25 cellular contexts compared by ENCODE assay signal in genomic region chr5:56802235-56802634, GRCh38.
"Had no signal": no experiment of that assay in that cellular context is flagged by ENCODE, and none has a peak within 500 bp of the region (broad histone marks: within the 10 kb centered on the region; RNA-seq: fewer than 3 reads in every experiment).

No MANE protein-coding gene starts in this region.

- ATAC-seq: activated CD8-positive, alpha-beta T cell treated with anti-CD3 and anti-CD28 coated beads, Interleukin-2, amount 10 ng/mL, durations not matched to agents 7 days and 5 days; body of pancreas; left lobe of liver; naive thymus-derived CD4-positive, alpha-beta T cell had no signal

- H3K27ac ChIP-seq: body of pancreas, cardiac muscle cell, hepatocyte, prostate gland, right atrium auricular region, tibial artery had no signal

- H3K9me3 ChIP-seq: body of pancreas, prostate gland, right atrium auricular region, tibial artery had no signal

- H3K27me3 ChIP-seq: body of pancreas, cardiac muscle cell, hepatocyte, right atrium auricular region, tibial artery had no signal

- DNase-seq: activated CD4-positive, alpha-beta T cell treated with anti-CD3 and anti-CD28 coated beads for 48 hours; activated CD4-positive, CD25-positive, alpha-beta regulatory T cell; activated CD8-positive, alpha-beta T cell treated with anti-CD3 and anti-CD28 coated beads, Interleukin-2, amount 10 ng/mL, durations not matched to agents 7 days and 5 days; activated gamma-delta T cell treated with Interleukin-2 at 50 U/mL for 16 hours; body of pancreas; effector CD4-positive, alpha-beta T cell; foreskin fibroblast; immature natural killer cell; naive thymus-derived CD4-positive, alpha-beta T cell; stimulated activated CD4-positive, alpha-beta T cell treated with anti-CD3 and anti-CD28 coated beads, Interleukin-12 subunit alpha, Interleukin-12 subunit beta, amount 100 ng/mL, for 4 hours; stimulated activated CD4-positive, alpha-beta T cell treated with anti-CD3 and anti-CD28 coated beads, Interleukin-4, amount 100 ng/mL, for 4 hours; T1000; tibial artery had no signal

- H3K79me2 ChIP-seq: hepatocyte had no signal

- H3K27me3 Mint-ChIP-seq: activated naive CD4-positive, alpha-beta T cell treated with anti-CD3 and anti-CD28 coated beads, Interleukin-2, amount 50 U/mL, for 24 hours; dendritic cell treated with granulocyte-macrophage colony-stimulating factor and Interleukin-4, amounts not matched to agents 40 ng/mL and 50 ng/mL, for 4 days had no signal

- H3K4me3 ChIP-seq: body of pancreas, cardiac muscle cell, hepatocyte, lung, prostate gland, right atrium auricular region, tibial artery had no signal

- H3K4me1 ChIP-seq: prostate gland had no signal

- H3K9me3 Mint-ChIP-seq: activated naive CD4-positive, alpha-beta T cell treated with anti-CD3 and anti-CD28 coated beads, Interleukin-2, amount 50 U/mL, for 24 hours; dendritic cell treated with granulocyte-macrophage colony-stimulating factor and Interleukin-4, amounts not matched to agents 40 ng/mL and 50 ng/mL, for 4 days; immature natural killer cell; naive thymus-derived CD4-positive, alpha-beta T cell; neural crest cell; stimulated activated naive CD8-positive, alpha-beta T cell treated with anti-CD3 and anti-CD28 coated beads, Interleukin-15, Interleukin-2, amounts not matched to agents 100 ng/mL and 50 ng/mL, for 24 hours; T-helper 1 cell treated with Interleukin-12 subunit alpha and Interleukin-12 subunit beta and Interleukin-4 antibody, amounts not matched to agents 30 μg/mL and 1 μg/mL, for 36 hours had no signal

- H3K36me3 ChIP-seq: cardiac muscle cell, prostate gland, right atrium auricular region, tibial artery had no signal

- FAIRE-seq: endometrium had no signal

- H2AFZ ChIP-seq: hepatocyte had no signal

- H3K4me3 Mint-ChIP-seq: activated CD8-positive, alpha-beta T cell treated with anti-CD3 and anti-CD28 coated beads, Interleukin-2, amount 10 ng/mL, durations not matched to agents 7 days and 5 days; activated naive CD4-positive, alpha-beta T cell treated with anti-CD3 and anti-CD28 coated beads, Interleukin-2, amount 50 U/mL, for 24 hours; dendritic cell treated with granulocyte-macrophage colony-stimulating factor and Interleukin-4, amounts not matched to agents 40 ng/mL and 50 ng/mL, for 4 days; immature natural killer cell; naive thymus-derived CD4-positive, alpha-beta T cell; neural crest cell; stimulated activated naive CD8-positive, alpha-beta T cell treated with anti-CD3 and anti-CD28 coated beads, Interleukin-15, Interleukin-2, amounts not matched to agents 100 ng/mL and 50 ng/mL, for 24 hours; T-helper 1 cell treated with Interleukin-12 subunit alpha and Interleukin-12 subunit beta and Interleukin-4 antibody, amounts not matched to agents 30 μg/mL and 1 μg/mL, for 36 hours had no signal

- H3K4me2 ChIP-seq: hepatocyte had no signal

- H3K27ac Mint-ChIP-seq: activated CD8-positive, alpha-beta T cell treated with anti-CD3 and anti-CD28 coated beads, Interleukin-2, amount 10 ng/mL, durations not matched to agents 7 days and 5 days; activated naive CD4-positive, alpha-beta T cell treated with anti-CD3 and anti-CD28 coated beads, Interleukin-2, amount 50 U/mL, for 24 hours; dendritic cell treated with granulocyte-macrophage colony-stimulating factor and Interleukin-4, amounts not matched to agents 40 ng/mL and 50 ng/mL, for 4 days; immature natural killer cell; stimulated activated naive CD8-positive, alpha-beta T cell treated with anti-CD3 and anti-CD28 coated beads, Interleukin-15, Interleukin-2, amounts not matched to agents 100 ng/mL and 50 ng/mL, for 24 hours; T-helper 1 cell treated with Interleukin-12 subunit alpha and Interleukin-12 subunit beta and Interleukin-4 antibody, amounts not matched to agents 30 μg/mL and 1 μg/mL, for 36 hours had no signal

- H3K36me3 Mint-ChIP-seq: activated naive CD4-positive, alpha-beta T cell treated with anti-CD3 and anti-CD28 coated beads, Interleukin-2, amount 50 U/mL, for 24 hours; immature natural killer cell had no signal
